In the genomic region with DNA sequence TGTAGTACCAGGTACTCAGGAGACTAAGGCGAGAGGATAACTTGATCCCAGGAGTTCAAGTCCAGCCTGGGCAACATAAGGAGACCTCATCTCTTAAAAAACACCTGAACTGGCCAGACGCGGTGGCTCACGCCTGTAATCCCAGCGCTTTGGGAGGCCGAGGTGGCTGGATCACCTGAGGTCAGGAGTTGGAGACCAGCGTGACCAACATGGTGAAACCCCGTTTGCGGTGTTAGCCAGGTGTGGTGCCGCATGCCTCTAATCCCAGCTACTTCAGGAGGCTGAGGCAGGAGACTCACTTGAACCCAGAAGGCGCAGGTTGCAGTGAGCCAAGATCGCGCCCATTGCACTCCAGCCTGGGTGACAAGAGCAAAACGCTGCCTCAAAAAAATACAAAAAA, we compare ENCODE assay signal across 7 cellular contexts. TPM values are rescaled to one million over a fixed set of nuclear protein-coding genes. Genes with fewer than 3 reads are reported as not detected.
DNase-seq lines count a peak whose midpoint lies in the region; ATAC-seq, FAIRE-seq and TF ChIP-seq lines count a peak whose summit lies in the region.
"Not testable (repeated sequence)": the region's sequence is repeated elsewhere in the genome, so short reads cannot be mapped to it uniquely, and the experiment has no call there.

No MANE protein-coding gene starts in this region.

- BruUV-seq in K562 (replicated peaks; lab: Mats Ljungman, UMichigan), result not testable (repeated sequence)

- FAIRE-seq in K562 (lab: Jason Lieb, UNC), result not testable (repeated sequence)

- not testable (repeated sequence) for H3K27ac ChIP-seq in CD4-positive, alpha-beta memory T cell (ENCODE audit: low read depth, low read length); K562 (ENCODE audit: extremely low read depth, low read depth, low read length)
- H3K27ac ChIP-seq in KMS-11, result peak overlapping the region; percentile 95; the same call in 1 of the 2 replicates
- peak overlapping the region; percentile 97 for H3K27ac ChIP-seq in skeletal muscle tissue (ENCODE audit: low read depth, low read length)

- H3K27ac Mint-ChIP-seq in CD4-positive, alpha-beta memory T cell, result peak overlapping the region in 4 of 7 donors; percentile 36 to 98 (median 78)
- H3K27ac Mint-ChIP-seq in activated CD4-positive, alpha-beta T cell treated with anti-CD3 and anti-CD28 coated beads, Interleukin-2, amount 10 ng/mL, durations not matched to agents 24 days and 14 days, result peak overlapping the region; percentile 67
- H3K27ac Mint-ChIP-seq in immature natural killer cell (peak overlapping the region in 4 of 6 donors; percentile 70 to 98 (median 82)), nephron (peak overlapping the region; percentile 67 to 87 (median 87))

- not testable (repeated sequence) for H3K36me3 ChIP-seq in CD4-positive, alpha-beta memory T cell (ENCODE audit: insufficient read depth, low read length); KMS-11 (ENCODE audit: insufficient read depth); K562 (ENCODE audit: control insufficient read depth, insufficient read depth, low read length); skeletal muscle tissue (ENCODE audit: control insufficient read depth in 3 of 3, insufficient read depth in 3 of 3, low read length in 3 of 3)

- peak overlapping the region; percentile 95; the same call in 1 of the 2 replicates for H3K4me2 ChIP-seq in KMS-11
- H3K4me2 ChIP-seq in K562 (ENCODE audit: insufficient read depth, low read length), result not testable (repeated sequence)

- H3K9me1 ChIP-seq in K562 (ENCODE audit: control insufficient read depth, insufficient read depth, low read length), result not testable (repeated sequence)

- H3K27me3 Mint-ChIP-seq in CD4-positive, alpha-beta memory T cell; activated CD4-positive, alpha-beta T cell treated with anti-CD3 and anti-CD28 coated beads, Interleukin-2, amount 10 ng/mL, durations not matched to agents 24 days and 14 days; nephron (ENCODE audit: low read depth): not testable (repeated sequence)
- peaks cover 10 to 14% (median 13%) of the 10 kb centered on the region in 3 donors for H3K27me3 Mint-ChIP-seq in immature natural killer cell (ENCODE audit: low read depth in 3 of 3)

- not testable (repeated sequence) for H3K27me3 ChIP-seq in CD4-positive, alpha-beta memory T cell (ENCODE audit: insufficient read depth, low read length); KMS-11 (ENCODE audit: insufficient read depth, low read depth); K562 (ENCODE audit: control insufficient read depth in 2 of 2, insufficient read depth in 2 of 2, low read length in 2 of 2); skeletal muscle tissue (ENCODE audit: control insufficient read depth in 3 of 3, insufficient read depth in 3 of 3, low read length in 3 of 3)

- H3K9me3 ChIP-seq in CD4-positive, alpha-beta memory T cell (ENCODE audit: control insufficient read depth in 1 of 2, low read length in 2 of 2); K562 (replicated peaks; ENCODE audit: control insufficient read depth, insufficient read depth, low read depth, low read length); skeletal muscle tissue (ENCODE audit: control insufficient read depth in 3 of 3, low read length in 3 of 3): not testable (repeated sequence)

- intact Hi-C loops in CD4-positive, alpha-beta memory T cell (cut with micrococcal nuclease), result loop anchor here (10.0 kb wide), 1 partner anchor 931 kb away; the partner anchor contains the start of gene SHOX2
- intact Hi-C loops in activated CD4-positive, alpha-beta T cell treated with anti-CD3 and anti-CD28 coated beads, Interleukin-2, amount 10 ng/mL, durations not matched to agents 24 days and 14 days (cut with micrococcal nuclease); K562 (cut with micrococcal nuclease): not testable (repeated sequence)

- H3K4me1 Mint-ChIP-seq in CD4-positive, alpha-beta memory T cell, result peaks cover 10 to 29% (median 20%) of the 10 kb centered on the region in 4 donors
- peaks cover 25% of the 10 kb centered on the region for H3K4me1 Mint-ChIP-seq in activated CD4-positive, alpha-beta T cell treated with anti-CD3 and anti-CD28 coated beads, Interleukin-2, amount 10 ng/mL, durations not matched to agents 24 days and 14 days
- H3K4me1 Mint-ChIP-seq in immature natural killer cell, result peaks cover 27 to 43% of the 10 kb centered on the region in 2 donors
- H3K4me1 Mint-ChIP-seq in nephron, result peaks cover 26% of the 10 kb centered on the region

- not testable (repeated sequence) for H3K9ac ChIP-seq in KMS-11
- H3K9ac ChIP-seq in K562 (ENCODE audit: insufficient read depth in 1 of 2, low read depth in 2 of 2, low read length in 2 of 2) (peak overlapping the region in 1 of 2 experiments; percentile 89; a peak in 1 of 4 replicates), skeletal muscle tissue (ENCODE audit: low read depth in 1 of 3, low read length in 3 of 3) (peak overlapping the region in 1 of 3 donors; percentile 93)

- H4K20me1 ChIP-seq in KMS-11 (ENCODE audit: insufficient read depth); K562 (replicated peaks; ENCODE audit: control insufficient read depth, insufficient read depth, low read length): not testable (repeated sequence)

- not testable (repeated sequence) for ATAC-seq in K562

- H3K4me3 Mint-ChIP-seq in CD4-positive, alpha-beta memory T cell, result peak overlapping the region in 3 of 8 donors; percentile 3 to 53 (median 10)
- H3K4me3 Mint-ChIP-seq in activated CD4-positive, alpha-beta T cell treated with anti-CD3 and anti-CD28 coated beads, Interleukin-2, amount 10 ng/mL, durations not matched to agents 24 days and 14 days, result not testable (repeated sequence)
- H3K4me3 Mint-ChIP-seq in immature natural killer cell (peak overlapping the region in 4 of 5 donors; percentile 10 to 49 (median 18)), nephron (peak overlapping the region; percentile 71 to 79 (median 74))

- in situ Hi-C loops in K562 (cut with MboI), result not testable (repeated sequence)

- not testable (repeated sequence) for TF ChIP-seq CTCF in KMS-11 (conservative IDR thresholded peaks at IDR 0.05; ENCODE audit: low read depth, low read length); K562 (IDR thresholded peaks at IDR 0.05 in 2 of 3, conservative IDR thresholded peaks at IDR 0.05 in 1 of 3; ENCODE audit: insufficient read depth in 2 of 3, low read depth in 1 of 3, low read length in 3 of 3); nephron (IDR thresholded peaks at IDR 0.05; ENCODE audit: unreplicated experiment in 3 of 3)

- CTCF ChIA-PET in CD4-positive, alpha-beta memory T cell (lab: Charles Lee; ENCODE audit: partially characterized antibody), result interaction anchor here (0.9 to 3.5 kb wide), 3 partner anchors 11 to 36 kb away, joined by 3 to 52 read pairs (median 9); partner anchors contain the start of gene CCNL1
- CTCF ChIA-PET in K562 (lab: Yijun Ruan, JAX; ENCODE audit: low intra/inter-chr PET ratio), result interaction anchor here (2.3 kb wide), 1 partner anchor 13 kb away, joined by 8 read pairs; the partner anchor contains the start of gene CCNL1

- not testable (repeated sequence) for DNase-seq in CD4-positive, alpha-beta memory T cell; activated CD4-positive, alpha-beta T cell treated with anti-CD3 and anti-CD28 coated beads, Interleukin-2, amount 10 ng/mL, durations not matched to agents 24 days and 14 days; K562 (ENCODE audit: extremely low read depth in 1 of 4, low spot score in 3 of 4); immature natural killer cell

- TF ChIP-seq RAD21 in K562 (CRISPR knock-in tag; conservative IDR thresholded peaks at IDR 0.05 in 1 of 2, IDR thresholded peaks at IDR 0.05 in 1 of 2), result not testable (repeated sequence)

- POLR2A ChIA-PET in CD4-positive, alpha-beta memory T cell (lab: Charles Lee; ENCODE audit: partially characterized antibody), result interaction anchor here (1.7 to 7.5 kb wide), 4 partner anchors 11 to 357 kb away, joined by 4 to 676 read pairs (median 20); partner anchors contain the start of gene CCNL1
- POLR2A ChIA-PET in K562 (lab: Yijun Ruan, JAX), result interaction anchor here (0.7 to 7.8 kb wide), 6 partner anchors 8 to 1557 kb away, joined by 3 to 272 read pairs (median 4); partner anchors contain the start of gene CCNL1

- TF ChIP-seq POLR2A in K562 (conservative IDR thresholded peaks at IDR 0.05), result not testable (repeated sequence)

- H3K79me2 ChIP-seq in KMS-11 (ENCODE audit: insufficient read depth, low read depth), result not testable (repeated sequence)
- H3K79me2 ChIP-seq in K562 (ENCODE audit: control insufficient read depth, insufficient read depth, low read length), result peaks cover 27% of the 10 kb centered on the region

- not testable (repeated sequence) for TF ChIP-seq EP300 in K562 (IDR thresholded peaks at IDR 0.05; ENCODE audit: low read length)

- H3K9me3 Mint-ChIP-seq in CD4-positive, alpha-beta memory T cell; activated CD4-positive, alpha-beta T cell treated with anti-CD3 and anti-CD28 coated beads, Interleukin-2, amount 10 ng/mL, durations not matched to agents 24 days and 14 days; immature natural killer cell; nephron: not testable (repeated sequence)

- H3K4me3 ChIP-seq in CD4-positive, alpha-beta memory T cell (ENCODE audit: low read length in 2 of 2); KMS-11 (IDR thresholded peaks at IDR 0.05; ENCODE audit: insufficient read depth, low read depth, low read length); K562; skeletal muscle tissue (ENCODE audit: low read length in 3 of 3): not testable (repeated sequence)

- not testable (repeated sequence) for H3K36me3 Mint-ChIP-seq in CD4-positive, alpha-beta memory T cell; immature natural killer cell
- peaks cover 12% of the 10 kb centered on the region for H3K36me3 Mint-ChIP-seq in activated CD4-positive, alpha-beta T cell treated with anti-CD3 and anti-CD28 coated beads, Interleukin-2, amount 10 ng/mL, durations not matched to agents 24 days and 14 days (ENCODE audit: low read depth)
- peaks cover 11% of the 10 kb centered on the region for H3K36me3 Mint-ChIP-seq in nephron (ENCODE audit: low read depth)

- H2AFZ ChIP-seq in KMS-11 (ENCODE audit: low read depth) (peak overlapping the region; percentile 89; the same call in 1 of the 2 replicates), K562 (ENCODE audit: low read depth, low read length) (peak overlapping the region; percentile 65; the same call in 1 of the 2 replicates)

- 95% methylated on average over 10 of the region's 14 CpGs for WGBS in K562 (ENCODE audit: insufficient coverage, low coverage, missing lambda C conversion rate)

- H3K4me1 ChIP-seq in CD4-positive, alpha-beta memory T cell (ENCODE audit: insufficient read depth, low read length), result peaks cover 22% of the 10 kb centered on the region
- peaks cover 36% of the 10 kb centered on the region for H3K4me1 ChIP-seq in KMS-11 (ENCODE audit: low read depth, poor library complexity, severe bottlenecking)
- peaks cover 11 to 17% of the 10 kb centered on the region in 2 experiments for H3K4me1 ChIP-seq in K562 (replicated peaks in 1 of 2; ENCODE audit: control insufficient read depth in 2 of 2, insufficient read depth in 2 of 2, low read length in 2 of 2)
- H3K4me1 ChIP-seq in skeletal muscle tissue (ENCODE audit: control insufficient read depth in 3 of 3, insufficient read depth in 3 of 3, low read length in 3 of 3), result peaks cover 10 to 14% (median 12%) of the 10 kb centered on the region in 3 donors

RNA-seq across cellular contexts. Expression of gene CCNL1, which starts 13.4 kb away (rescaled TPM):
- 100 to 1,000 TPM; 327 to 330 TPM for total RNA-seq in CD4-positive, alpha-beta memory T cell
- 10 to 100 TPM; 62.7 to 69.7 TPM for polyA plus RNA-seq in CD4-positive, alpha-beta memory T cell
- total RNA-seq in activated CD4-positive, alpha-beta T cell treated with anti-CD3 and anti-CD28 coated beads, Interleukin-2, amount 10 ng/mL, durations not matched to agents 24 days and 14 days, result 171 and 172 TPM in 2 replicates
- 412 and 933 TPM in 2 replicates for total RNA-seq in K562 (2011; cell fraction: chromatin; rRNA removed; ENCODE audit: low replicate concordance)
- 305 and 368 TPM in 2 replicates for total RNA-seq in K562 (2011; cell fraction: nucleolus; rRNA removed)
- total RNA-seq in K562 (2011; cell fraction: nucleoplasm; rRNA removed), result 399 and 401 TPM in 2 replicates
- total RNA-seq in K562 (2014; rRNA removed), result 132 and 172 TPM in 2 replicates
- total RNA-seq in K562 (2014; rRNA removed; fragmentation: Illumina TruSeq; extraction: Trizol), result 124 and 133 TPM in 2 replicates
- total RNA-seq in K562 (2015; rRNA removed; fragmentation: Illumina TruSeq; extraction: Trizol), result 153 and 161 TPM in 2 replicates
- total RNA-seq in K562 (2021), result 112 and 126 TPM in 2 replicates
- polyA plus RNA-seq in K562 (2011; rRNA removed), result 186 and 201 TPM in 2 replicates
- 57.8 and 58.8 TPM in 2 replicates for polyA plus RNA-seq in K562 (2011; cell fraction: cytosol; rRNA removed)
- polyA plus RNA-seq in K562 (2011; cell fraction: nucleus; rRNA removed), result 1,501 and 1,632 TPM in 2 replicates
- 70.5 and 112 TPM in 2 replicates for polyA plus RNA-seq in K562 (2012)
- 77.7 and 107 TPM in 2 replicates for polyA plus RNA-seq in K562 (2014; fragmentation: Illumina TruSeq; extraction: Trizol)
- 10 to 100 TPM; 16.1 to 32.4 TPM for polyA plus RNA-seq in K562 (2014; fragmentation: Nextera tagmentation; extraction: Ambion mirVana)
- 134 and 154 TPM in 2 replicates for polyA plus RNA-seq in K562 (2014; rRNA removed)
- polyA minus RNA-seq in K562 (2011; rRNA and poly(A)+ RNA removed), result 210 and 248 TPM in 2 replicates
- polyA minus RNA-seq in K562 (2011; cell fraction: cytosol; rRNA and poly(A)+ RNA removed), result 78.9 and 112 TPM in 2 replicates
- 962 and 1,250 TPM in 2 replicates for polyA minus RNA-seq in K562 (2011; cell fraction: nucleus; rRNA and poly(A)+ RNA removed)
- polyA plus RNA-seq in immature natural killer cell, result 10 to 100 TPM; 35.3 to 87.6 (median 44.2) TPM
- 52.7 TPM for total RNA-seq in skeletal muscle tissue
